Comparison of ENCODE assay signal across 8 cellular contexts in genomic region chr5:62720036-62720441, GRCh38.
DNase-seq lines count a peak whose midpoint lies in the region; ATAC-seq and TF ChIP-seq lines count a peak whose summit lies in the region.

No MANE protein-coding gene starts in this region.

- peaks cover 6% of the 10 kb centered on the region; the same call in 1 of the 2 replicates for H3K27me3 ChIP-seq in PC-3 (ENCODE audit: low read length)
- H3K27me3 ChIP-seq in foreskin keratinocyte, result no peaks in the 10 kb centered on the region

- H3K27ac ChIP-seq in PC-3 (ENCODE audit: low read length) (no peak overlapping the region), foreskin keratinocyte (no peak overlapping the region)

- no peaks in the 10 kb centered on the region for H3K36me3 ChIP-seq in PC-3 (ENCODE audit: low read depth, low read length)

- H3K4me2 ChIP-seq in PC-3 (ENCODE audit: low read length), result no peak overlapping the region

- no peaks in the 10 kb centered on the region for H3K79me2 ChIP-seq in PC-3 (ENCODE audit: low read length)

- intact Hi-C loops in PC-3 (cut with micrococcal nuclease), result no loop called here

- peak; percentile 50 for DNase-seq in NCI-H82 (lab: John Stamatoyannopoulos, UW)
- DNase-seq in NCI-H82 treated with DMSO at 0.1 percent for 48 hours (lab: John Stamatoyannopoulos, UW; ENCODE audit: unreplicated experiment), result no peak
- DNase-seq in PC-3, result peak; percentile 41
- peak; percentile 7 to 19 for DNase-seq in foreskin keratinocyte
- peak; percentile 48 for DNase-seq in ureter (ENCODE audit: low spot score)
- DNase-seq in foreskin fibroblast, result no peak

- ATAC-seq in GM19372 (IDR thresholded peaks at IDR 0.05; ENCODE audit: low read depth, unreplicated experiment) (peak; percentile 97), HG03135 (IDR thresholded peaks at IDR 0.05; ENCODE audit: unreplicated experiment) (peak; percentile 99), PC-3 (peak; percentile 64), foreskin keratinocyte (peak; percentile 61)

- H3K9me3 ChIP-seq in PC-3 (ENCODE audit: low read length), result no peaks in the 10 kb centered on the region

- no peak overlapping the region for H2AFZ ChIP-seq in PC-3 (ENCODE audit: low read length)

- no peak overlapping the region for H3K9ac ChIP-seq in PC-3 (ENCODE audit: low read length)

- no peaks in the 10 kb centered on the region for H4K20me1 ChIP-seq in PC-3 (ENCODE audit: low read length)

- H3F3A ChIP-seq in PC-3 (ENCODE audit: low read length, unreplicated experiment), result no peaks in the 10 kb centered on the region

- TF ChIP-seq CTCF in PC-3 (conservative IDR thresholded peaks at IDR 0.05; ENCODE audit: low read depth, low read length), result peak; percentile 38; the same call in 1 of the 2 replicates
- TF ChIP-seq CTCF in foreskin keratinocyte (conservative IDR thresholded peaks at IDR 0.05), result peak; percentile 15
- TF ChIP-seq CTCF in foreskin fibroblast (IDR thresholded peaks at IDR 0.05; ENCODE audit: low read depth, low read length), result no peak

- CTCF ChIA-PET in PC-3 (lab: Charles Lee), result no interaction called here

- H3K9me2 ChIP-seq in PC-3 (replicated peaks; ENCODE audit: low read length), result no peaks in the 10 kb centered on the region

- no peak overlapping the region for H3K4me3 ChIP-seq in PC-3 (ENCODE audit: low read length)
- H3K4me3 ChIP-seq in foreskin fibroblast (ENCODE audit: low read depth in 1 of 2, low read length in 2 of 2), result no peak overlapping the region

- POLR2A ChIA-PET in PC-3 (lab: Charles Lee; ENCODE audit: unreplicated experiment), result no interaction called here

- H3K4me1 ChIP-seq in PC-3 (ENCODE audit: insufficient read depth, low read length) (no peaks in the 10 kb centered on the region), foreskin keratinocyte (no peaks in the 10 kb centered on the region)

- no TSS peak for BruUV-seq in PC-3 (replicated peaks; lab: Mats Ljungman, UMichigan)

Comparison
In these comparisons a context has a peak if more than half of its experiments do, and no peak if none do; other contexts are left out.
1. DNase-seq: peak in NCI-H82 (single experiment), PC-3 (single experiment), foreskin keratinocyte (2 of 2) and ureter (single experiment); none in NCI-H82 treated with DMSO at 0.1 percent for 48 hours (single experiment) and foreskin fibroblast (0 of 2).
2. Peak in every context shown above with its lines, with median percentiles within 50 percentile points of each other: ATAC-seq.